ENCODE assay signal across 9 cellular contexts in genomic region chr15:31304736-31305365, GRCh38. TPM values are rescaled to one million over a fixed set of nuclear protein-coding genes. Genes with fewer than 3 reads are reported as not detected.
DNase-seq lines count a peak whose midpoint lies in the region; ATAC-seq and TF ChIP-seq lines count a peak whose summit lies in the region.
"Had no signal": no experiment of that assay in that cellular context is flagged by ENCODE, and none has a peak within 500 bp of the region (broad histone marks: within the 10 kb centered on the region; RNA-seq: fewer than 3 reads in every experiment).

No MANE protein-coding gene starts in this region.

- peak overlapping the region; percentile 31 for H3K27ac Mint-ChIP-seq in activated CD4-positive, alpha-beta T cell treated with anti-CD3 and anti-CD28 coated beads, Interleukin-2, amount 10 ng/mL, durations not matched to agents 7 days and 5 days

- intact Hi-C loops in dorsolateral prefrontal cortex (cut with DNase I), result no loop called here

- H3K27ac ChIP-seq in dorsolateral prefrontal cortex (peak overlapping the region in 58 of 59 donors; percentile 43 to 99 (median 94)), temporal lobe (ENCODE audit: low read depth, low read length) (peak overlapping the region; percentile 98)

- H3K36me3 Mint-ChIP-seq in activated CD4-positive, alpha-beta T cell treated with anti-CD3 and anti-CD28 coated beads, Interleukin-2, amount 10 ng/mL, durations not matched to agents 7 days and 5 days (ENCODE audit: low read depth), result no peaks in the 10 kb centered on the region

- peaks cover 9% of the 10 kb centered on the region for H3K27me3 Mint-ChIP-seq in activated CD4-positive, alpha-beta T cell treated with anti-CD3 and anti-CD28 coated beads, Interleukin-2, amount 10 ng/mL, durations not matched to agents 7 days and 5 days

- CTCF ChIA-PET in activated CD4-positive, alpha-beta T cell treated with anti-CD3 and anti-CD28 coated beads, Interleukin-2, amount 10 ng/mL, durations not matched to agents 7 days and 5 days (lab: Charles Lee), result no interaction called here

- no peak for ATAC-seq in GM18511 (IDR thresholded peaks at IDR 0.05; ENCODE audit: unreplicated experiment)

- H3K9me3 Mint-ChIP-seq in activated CD4-positive, alpha-beta T cell treated with anti-CD3 and anti-CD28 coated beads, Interleukin-2, amount 10 ng/mL, durations not matched to agents 7 days and 5 days, result no peaks in the 10 kb centered on the region

- DNase-seq in activated CD4-positive, alpha-beta T cell treated with anti-CD3 and anti-CD28 coated beads, Interleukin-2, amount 10 ng/mL, durations not matched to agents 7 days and 5 days, result peak; percentile 30
- DNase-seq in activated CD4-positive, alpha-beta T cell treated with anti-CD3 and anti-CD28 coated beads, Interleukin-2, amount 50 U/mL, for 48 hours, result no peak
- peak; percentile 84 for DNase-seq in NCI-H2227 (lab: John Stamatoyannopoulos, UW; ENCODE audit: unreplicated experiment)
- peak in 3 of 10 donors; percentile 45 to 65 (median 46) for DNase-seq in dorsolateral prefrontal cortex
- DNase-seq in stimulated activated CD4-positive, alpha-beta T cell treated with anti-CD3 and anti-CD28 coated beads, Interleukin-4, amount 100 ng/mL, for 24 hours, result no peak
- DNase-seq in stimulated activated CD4-positive, alpha-beta T cell treated with anti-CD3 and anti-CD28 coated beads, Interleukin-15, amount 100 ng/mL, for 24 hours, result no peak
- DNase-seq: stimulated activated CD8-positive, alpha-beta memory T cell treated with anti-CD3 and anti-CD28 coated beads, Interleukin-4, amount 100 ng/mL, for 48 hours had no signal

- no peak overlapping the region for H3K4me3 ChIP-seq in dorsolateral prefrontal cortex

- POLR2A ChIA-PET in activated CD4-positive, alpha-beta T cell treated with anti-CD3 and anti-CD28 coated beads, Interleukin-2, amount 10 ng/mL, durations not matched to agents 7 days and 5 days (lab: Charles Lee), result no interaction called here

- H3K27me3 ChIP-seq in dorsolateral prefrontal cortex, result no peaks in the 10 kb centered on the region

- no peak for TF ChIP-seq CTCF in dorsolateral prefrontal cortex (IDR thresholded peaks at IDR 0.05 in 54 of 56, conservative IDR thresholded peaks at IDR 0.05 in 2 of 56; ENCODE audit: low read depth in 1 of 56, partially characterized antibody in 56 of 56)

- H3K4me3 Mint-ChIP-seq in activated CD4-positive, alpha-beta T cell treated with anti-CD3 and anti-CD28 coated beads, Interleukin-2, amount 10 ng/mL, durations not matched to agents 7 days and 5 days, result no peak overlapping the region

- peaks cover 50% of the 10 kb centered on the region for H3K4me1 Mint-ChIP-seq in activated CD4-positive, alpha-beta T cell treated with anti-CD3 and anti-CD28 coated beads, Interleukin-2, amount 10 ng/mL, durations not matched to agents 7 days and 5 days

RNA-seq across cellular contexts. Expression of gene KLF13, which starts 21.8 kb away (rescaled TPM):
- total RNA-seq in activated CD4-positive, alpha-beta T cell treated with anti-CD3 and anti-CD28 coated beads, Interleukin-2, amount 10 ng/mL, durations not matched to agents 7 days and 5 days, result 100 to 1,000 TPM; 235 to 264 TPM
- total RNA-seq in dorsolateral prefrontal cortex, result 100 to 1,000 TPM in 101 of 120 experiments, 10 to 100 TPM in 19; 73.4 to 179 (median 116) TPM
- 27.8 TPM for total RNA-seq in temporal lobe

Comparison
In these comparisons a context has a peak if more than half of its experiments do, and no peak if none do; other contexts are left out.
1. DNase-seq: peak in activated CD4-positive, alpha-beta T cell treated with anti-CD3 and anti-CD28 coated beads, Interleukin-2, amount 10 ng/mL, durations not matched to agents 7 days and 5 days (single experiment) and NCI-H2227 (single experiment); none in activated CD4-positive, alpha-beta T cell treated with anti-CD3 and anti-CD28 coated beads, Interleukin-2, amount 50 U/mL, for 48 hours (0 of 2), stimulated activated CD4-positive, alpha-beta T cell treated with anti-CD3 and anti-CD28 coated beads, Interleukin-4, amount 100 ng/mL, for 24 hours (single experiment) and stimulated activated CD4-positive, alpha-beta T cell treated with anti-CD3 and anti-CD28 coated beads, Interleukin-15, amount 100 ng/mL, for 24 hours (single experiment).